8 cellular contexts compared by ENCODE assay signal in genomic region chr19:48260359-48260714, GRCh38. TPM values are rescaled to one million over a fixed set of nuclear protein-coding genes. Genes with fewer than 3 reads are reported as not detected.
DNase-seq lines count a peak whose midpoint lies in the region; ATAC-seq and TF ChIP-seq lines count a peak whose summit lies in the region.
"Not testable (repeated sequence)": the region's sequence is repeated elsewhere in the genome, so short reads cannot be mapped to it uniquely, and the experiment has no call there.

No MANE protein-coding gene starts in this region.

- H3K4me3 ChIP-seq in KMS-11 (IDR thresholded peaks at IDR 0.05; ENCODE audit: insufficient read depth, low read depth, low read length), result not testable (repeated sequence)
- H3K4me3 ChIP-seq in dorsolateral prefrontal cortex (peak overlapping the region in 57 of 59 donors; percentile 33 to 75 (median 59)), left lung (peak overlapping the region in 1 of 2 donors; percentile 53), subcutaneous abdominal adipose tissue (ENCODE audit: low read depth in 1 of 5, low read length in 5 of 5) (peak overlapping the region in 4 of 5 donors; percentile 63 to 89 (median 76))

- H3K27me3 ChIP-seq in KMS-11 (ENCODE audit: insufficient read depth, low read depth); dorsolateral prefrontal cortex; subcutaneous abdominal adipose tissue (ENCODE audit: control insufficient read depth in 5 of 5, insufficient read depth in 4 of 5, low read length in 5 of 5): not testable (repeated sequence)
- peaks cover 0 to 12% of the 10 kb centered on the region in 2 donors for H3K27me3 ChIP-seq in left lung

- H3K9me3 ChIP-seq in left lung; subcutaneous abdominal adipose tissue (ENCODE audit: control insufficient read depth in 5 of 5, low read length in 5 of 5): not testable (repeated sequence)

- H3K36me3 Mint-ChIP-seq in activated naive CD8-positive, alpha-beta T cell; osteocyte (ENCODE audit: unreplicated experiment): not testable (repeated sequence)

- H3K4me1 Mint-ChIP-seq in activated naive CD8-positive, alpha-beta T cell (ENCODE audit: low read depth), result peaks cover 37% of the 10 kb centered on the region
- H3K4me1 Mint-ChIP-seq in osteocyte (ENCODE audit: unreplicated experiment), result not testable (repeated sequence)

- not testable (repeated sequence) for ATAC-seq in left lung

- H4K20me1 ChIP-seq in KMS-11 (ENCODE audit: insufficient read depth), result not testable (repeated sequence)

- H3K4me1 ChIP-seq in KMS-11 (ENCODE audit: low read depth, poor library complexity, severe bottlenecking) (peaks cover 17% of the 10 kb centered on the region), left lung (peaks cover 0 to 30% of the 10 kb centered on the region in 2 donors), subcutaneous abdominal adipose tissue (ENCODE audit: control insufficient read depth in 5 of 5, insufficient read depth in 5 of 5, low read length in 5 of 5) (peaks cover 0 to 22% (median 12%) of the 10 kb centered on the region in 5 donors)

- H3K79me2 ChIP-seq in KMS-11 (ENCODE audit: insufficient read depth, low read depth), result not testable (repeated sequence)

- H3K9ac ChIP-seq in KMS-11, result not testable (repeated sequence)
- H3K9ac ChIP-seq in subcutaneous abdominal adipose tissue (ENCODE audit: low read length in 5 of 5), result peak overlapping the region in 1 of 5 donors; percentile 78

- peak overlapping the region; percentile 97 for H3K27ac Mint-ChIP-seq in activated naive CD8-positive, alpha-beta T cell
- not testable (repeated sequence) for H3K27ac Mint-ChIP-seq in osteocyte (ENCODE audit: unreplicated experiment)

- not testable (repeated sequence) for H3K27me3 Mint-ChIP-seq in activated naive CD8-positive, alpha-beta T cell
- H3K27me3 Mint-ChIP-seq in osteocyte (ENCODE audit: unreplicated experiment), result peaks cover 26% of the 10 kb centered on the region

- H3K4me3 Mint-ChIP-seq in activated naive CD8-positive, alpha-beta T cell, result peak overlapping the region; percentile 92
- H3K4me3 Mint-ChIP-seq in osteocyte (ENCODE audit: unreplicated experiment), result peak overlapping the region; percentile 76

- H2AFZ ChIP-seq in KMS-11 (ENCODE audit: low read depth), result peak overlapping the region; percentile 67; the same call in 1 of the 2 replicates

- not testable (repeated sequence) for H3K27ac ChIP-seq in C4-2B, KMS-11
- H3K27ac ChIP-seq in VCaP, result peak overlapping the region; percentile 6
- peak overlapping the region in 18 of 59 donors; percentile 1 to 84 (median 56) for H3K27ac ChIP-seq in dorsolateral prefrontal cortex
- peak overlapping the region; percentile 74 to 89 for H3K27ac ChIP-seq in left lung
- peak overlapping the region; percentile 78 for H3K27ac ChIP-seq in subcutaneous abdominal adipose tissue (ENCODE audit: low read depth, low read length)

- intact Hi-C loops in dorsolateral prefrontal cortex (cut with DNase I), result loop anchor here (5.0 to 10.0 kb wide), 2 partner anchors 153 to 156 kb away; no protein-coding TSS in a partner anchor
- intact Hi-C loops in left lung (cut with DNase I), result not testable (repeated sequence)

- DNase-seq in dorsolateral prefrontal cortex; left lung; osteocyte (ENCODE audit: extremely low spot score, unreplicated experiment): not testable (repeated sequence)

- not testable (repeated sequence) for H3K36me3 ChIP-seq in KMS-11 (ENCODE audit: insufficient read depth); left lung; subcutaneous abdominal adipose tissue (ENCODE audit: control insufficient read depth in 5 of 5, insufficient read depth in 5 of 5, low read length in 5 of 5)

- H3K9me3 Mint-ChIP-seq in activated naive CD8-positive, alpha-beta T cell (ENCODE audit: low read depth); osteocyte (ENCODE audit: unreplicated experiment): not testable (repeated sequence)

- not testable (repeated sequence) for H3K4me2 ChIP-seq in KMS-11

- TF ChIP-seq CTCF in C4-2B (conservative IDR thresholded peaks at IDR 0.05) (peak; percentile 43), KMS-11 (conservative IDR thresholded peaks at IDR 0.05; ENCODE audit: low read depth, low read length) (peak; percentile 27; the same call in 1 of the 2 replicates), dorsolateral prefrontal cortex (IDR thresholded peaks at IDR 0.05 in 54 of 56, conservative IDR thresholded peaks at IDR 0.05 in 2 of 56; ENCODE audit: low read depth in 1 of 56, partially characterized antibody in 56 of 56) (peak in 3 of 56 donors; percentile 17 to 38 (median 27))
- TF ChIP-seq CTCF in VCaP (conservative IDR thresholded peaks at IDR 0.05); left lung (IDR thresholded peaks at IDR 0.05); osteocyte (IDR thresholded peaks at IDR 0.05): not testable (repeated sequence)

RNA-seq across cellular contexts. Expression of gene CARD8, which starts 4.6 kb away (rescaled TPM):
- total RNA-seq in dorsolateral prefrontal cortex (10 to 100 TPM; 10.8 to 45.2 (median 24.0) TPM), left lung (10 to 100 TPM; 51.3 to 92.3 TPM), osteocyte (36.4 and 38.0 TPM in 2 replicates)

RNA-seq across cellular contexts. Expression of gene ZNF114, which starts 9.5 kb away (rescaled TPM):
- total RNA-seq in dorsolateral prefrontal cortex (1 to 10 TPM in 95 of 120 experiments, under 1 TPM in 24, not detected in 1; 0.32 to 4.2 (median 1.5) TPM), left lung (1 to 10 TPM; 1.3 to 1.9 TPM), osteocyte (0.97 and 0.99 TPM in 2 replicates)
